1 cellular context compared by ENCODE assay signal in genomic region chr3:25582242-25582641, GRCh38.
TF ChIP-seq lines count a peak whose summit lies in the region.

No MANE protein-coding gene starts in this region.

TF ChIP-seq in HCT116, 20 proteins besides CTCF, POLR2A, EP300 and RAD21 (continued from another document):
- TF ChIP-seq ZBTB33 (IDR thresholded peaks at IDR 0.05; ENCODE audit: extremely low read depth, insufficient replicate concordance, low read length) (no peak), ELF1 (IDR thresholded peaks at IDR 0.05; ENCODE audit: borderline replicate concordance, low read depth) (no peak), SRF (IDR thresholded peaks at IDR 0.05; ENCODE audit: low read depth) (no peak), TCF7L2 (IDR thresholded peaks at IDR 0.05; ENCODE audit: borderline replicate concordance, extremely low read depth, insufficient read depth, insufficient read length) (no peak), CEBPB (IDR thresholded peaks at IDR 0.05; ENCODE audit: low read depth) (no peak), SIN3A (IDR thresholded peaks at IDR 0.05; ENCODE audit: low read depth) (no peak), EZH2 (IDR thresholded peaks at IDR 0.05) (no peak), SP1 (IDR thresholded peaks at IDR 0.05; ENCODE audit: low read depth) (no peak), EGR1 (IDR thresholded peaks at IDR 0.05; ENCODE audit: low read depth) (no peak), POLR2AphosphoS5 (IDR thresholded peaks at IDR 0.05; ENCODE audit: low read depth, low read length) (no peak), CBX3 (IDR thresholded peaks at IDR 0.05; ENCODE audit: low read depth) (no peak), MAX (IDR thresholded peaks at IDR 0.05) (no peak)
TF ChIP-seq in HCT116: peak in this region for 0.
